ENCODE assay signal across 28 cellular contexts in genomic region chr18:37628466-37629220, GRCh38.
"Had no signal": no experiment of that assay in that cellular context is flagged by ENCODE, and none has a peak within 500 bp of the region (broad histone marks: within the 10 kb centered on the region; RNA-seq: fewer than 3 reads in every experiment).

No MANE protein-coding gene starts in this region.

- DNase-seq: colonic mucosa; cortex of kidney; dermis blood vessel endothelial cell; dorsolateral prefrontal cortex; effector CD4-positive, alpha-beta T cell; effector CD8-positive, alpha-beta T cell; effector memory CD4-positive, alpha-beta T cell; effector memory CD8-positive, alpha-beta T cell; endodermal cell; erythroblast; esophagus squamous epithelium; foreskin fibroblast; foreskin keratinocyte; foreskin melanocyte; gastrocnemius medialis; glutamatergic neuron; head of caudate nucleus; heart left ventricle; heart right ventricle had no signal

- H3K27ac Mint-ChIP-seq: dendritic cell treated with granulocyte-macrophage colony-stimulating factor and Interleukin-4, amounts not matched to agents 40 ng/mL and 50 ng/mL, for 4 days; effector memory CD8-positive, alpha-beta T cell; endodermal cell had no signal

- H3K9me3 ChIP-seq: colonic mucosa, esophagus squamous epithelium, gastrocnemius medialis, gastroesophageal sphincter, heart left ventricle, heart right ventricle had no signal

- H3K4me3 ChIP-seq: colonic mucosa, coronary artery, dorsolateral prefrontal cortex, esophagus squamous epithelium, gastrocnemius medialis, gastroesophageal sphincter, heart left ventricle, heart right ventricle had no signal

- H3K4me1 ChIP-seq: colonic mucosa, esophagus squamous epithelium, gastrocnemius medialis, gastroesophageal sphincter, heart left ventricle, heart right ventricle had no signal

- H3K36me3 ChIP-seq: colonic mucosa, esophagus squamous epithelium, gastrocnemius medialis, gastroesophageal sphincter, heart left ventricle, heart right ventricle had no signal

- H3K4me1 Mint-ChIP-seq: endodermal cell had no signal

- H3K27ac ChIP-seq: colonic mucosa, coronary artery, dorsolateral prefrontal cortex, epithelial cell of prostate, esophagus squamous epithelium, foreskin keratinocyte, gastrocnemius medialis, gastroesophageal sphincter, heart left ventricle, heart right ventricle had no signal

- FAIRE-seq: colon, endometrium, endothelial cell of umbilical vein, frontal cortex had no signal

- H3K9me3 Mint-ChIP-seq: endodermal cell had no signal

- ATAC-seq: effector memory CD8-positive, alpha-beta T cell; esophagus mucosa; foreskin keratinocyte; gastrocnemius medialis; gastroesophageal sphincter; heart left ventricle; heart right ventricle had no signal

- H3K27me3 ChIP-seq: colonic mucosa, esophagus squamous epithelium, foreskin keratinocyte, gastrocnemius medialis, gastroesophageal sphincter, heart left ventricle, heart right ventricle had no signal

- H3K4me3 Mint-ChIP-seq: dendritic cell treated with granulocyte-macrophage colony-stimulating factor and Interleukin-4, amounts not matched to agents 40 ng/mL and 50 ng/mL, for 4 days; effector memory CD8-positive, alpha-beta T cell; endodermal cell had no signal

- H3K27me3 Mint-ChIP-seq: dendritic cell treated with granulocyte-macrophage colony-stimulating factor and Interleukin-4, amounts not matched to agents 40 ng/mL and 50 ng/mL, for 4 days; effector memory CD8-positive, alpha-beta T cell had no signal
